In genomic region chr5:133970325-133970671, GRCh38 we compare ENCODE assay signal across 13 cellular contexts. TPM values are rescaled to one million over a fixed set of nuclear protein-coding genes. Genes with fewer than 3 reads are reported as not detected.
DNase-seq lines count a peak whose midpoint lies in the region; ATAC-seq and TF ChIP-seq lines count a peak whose summit lies in the region.
"Had no signal": no experiment of that assay in that cellular context is flagged by ENCODE, and none has a peak within 500 bp of the region (broad histone marks: within the 10 kb centered on the region; RNA-seq: fewer than 3 reads in every experiment).

No MANE protein-coding gene starts in this region.

- TF ChIP-seq CTCF in glutamatergic neuron (IDR thresholded peaks at IDR 0.05; ENCODE audit: partially characterized antibody, unreplicated experiment): no peak

- peaks cover 0 to 72% (median 39%) of the 10 kb centered on the region in 5 donors for H3K4me1 ChIP-seq in subcutaneous abdominal adipose tissue (ENCODE audit: control insufficient read depth in 5 of 5, insufficient read depth in 5 of 5, low read length in 5 of 5)
- H3K4me1 ChIP-seq: ascending aorta had no signal

- peaks cover 38% of the 10 kb centered on the region for H3K4me1 Mint-ChIP-seq in activated naive CD4-positive, alpha-beta T cell treated with anti-CD3 and anti-CD28 coated beads, Interleukin-2, amount 50 U/mL, for 24 hours
- H3K4me1 Mint-ChIP-seq in T-cell: peaks cover 33 to 40% (median 37%) of the 10 kb centered on the region in 3 donors
- H3K4me1 Mint-ChIP-seq in glutamatergic neuron (ENCODE audit: low read depth, unreplicated experiment): peaks cover 13% of the 10 kb centered on the region

- POLR2A ChIA-PET in T-cell (lab: Charles Lee): interaction anchor here in 1 of 2 donors (0.7 to 1.1 kb wide), 3 partner anchors 8 to 35 kb away, joined by 3 to 4 read pairs (median 4); partner anchors contain the start of gene VDAC1

- DNase-seq in activated naive CD4-positive, alpha-beta T cell (lab: John Stamatoyannopoulos, UW): no peak
- DNase-seq in T-cell (no peak), glutamatergic neuron (no peak), DMS79 (lab: John Stamatoyannopoulos, UW) (no peak), amniotic stem cell (lab: John Stamatoyannopoulos, UW) (no peak)
- DNase-seq: activated CD4-positive, alpha-beta T cell treated with anti-CD3 and anti-CD28 coated beads, Interleukin-2, amount 50 U/mL, for 48 hours; effector memory CD4-positive, alpha-beta T cell; NCI-H187 treated with DMSO at 0.1 percent for 48 hours; ovary had no signal

- H3K9ac ChIP-seq in subcutaneous abdominal adipose tissue (ENCODE audit: low read length in 5 of 5): no peak overlapping the region

- H3K27ac ChIP-seq in subcutaneous abdominal adipose tissue (ENCODE audit: low read depth, low read length): peak overlapping the region; percentile 47
- H3K27ac ChIP-seq: ascending aorta, ovary had no signal

- ATAC-seq in T-cell (replicated peaks in 1 of 4) (no peak), HG03095 (IDR thresholded peaks at IDR 0.05; ENCODE audit: unreplicated experiment) (no peak)

- H3K9me3 Mint-ChIP-seq in activated naive CD4-positive, alpha-beta T cell treated with anti-CD3 and anti-CD28 coated beads, Interleukin-2, amount 50 U/mL, for 24 hours: no peaks in the 10 kb centered on the region
- H3K9me3 Mint-ChIP-seq in T-cell: no peaks in the 10 kb centered on the region
- H3K9me3 Mint-ChIP-seq in glutamatergic neuron (ENCODE audit: unreplicated experiment): peaks cover 9% of the 10 kb centered on the region

- H3K27me3 Mint-ChIP-seq in activated naive CD4-positive, alpha-beta T cell treated with anti-CD3 and anti-CD28 coated beads, Interleukin-2, amount 50 U/mL, for 24 hours: no peaks in the 10 kb centered on the region
- H3K27me3 Mint-ChIP-seq in T-cell (no peaks in the 10 kb centered on the region), glutamatergic neuron (ENCODE audit: unreplicated experiment) (peaks cover 12% of the 10 kb centered on the region)

- peaks cover 14 to 33% (median 23%) of the 10 kb centered on the region in 5 donors for H3K36me3 ChIP-seq in subcutaneous abdominal adipose tissue (ENCODE audit: control insufficient read depth in 5 of 5, insufficient read depth in 5 of 5, low read length in 5 of 5)
- H3K36me3 ChIP-seq: ovary had no signal

- no peak overlapping the region for H3K4me3 ChIP-seq in subcutaneous abdominal adipose tissue (ENCODE audit: low read depth in 1 of 5, low read length in 5 of 5)
- H3K4me3 ChIP-seq: ascending aorta, ovary had no signal

- CTCF ChIA-PET in T-cell (lab: Charles Lee): no interaction called here

- peak overlapping the region; percentile 83 for H3K27ac Mint-ChIP-seq in activated naive CD4-positive, alpha-beta T cell treated with anti-CD3 and anti-CD28 coated beads, Interleukin-2, amount 50 U/mL, for 24 hours
- peak overlapping the region; percentile 78 to 95 for H3K27ac Mint-ChIP-seq in T-cell
- no peak overlapping the region for H3K27ac Mint-ChIP-seq in glutamatergic neuron (ENCODE audit: unreplicated experiment)

- no peaks in the 10 kb centered on the region for H3K9me3 ChIP-seq in subcutaneous abdominal adipose tissue (ENCODE audit: control insufficient read depth in 5 of 5, low read length in 5 of 5)
- H3K9me3 ChIP-seq: ascending aorta, ovary had no signal

- peaks cover 4% of the 10 kb centered on the region for H3K36me3 Mint-ChIP-seq in activated naive CD4-positive, alpha-beta T cell treated with anti-CD3 and anti-CD28 coated beads, Interleukin-2, amount 50 U/mL, for 24 hours
- H3K36me3 Mint-ChIP-seq in T-cell: peaks cover 22% of the 10 kb centered on the region
- H3K36me3 Mint-ChIP-seq in glutamatergic neuron (ENCODE audit: unreplicated experiment): no peaks in the 10 kb centered on the region

- no peaks in the 10 kb centered on the region for H3K27me3 ChIP-seq in subcutaneous abdominal adipose tissue (ENCODE audit: control insufficient read depth in 5 of 5, insufficient read depth in 4 of 5, low read length in 5 of 5)
- H3K27me3 ChIP-seq: ascending aorta, ovary had no signal

- peak overlapping the region; percentile 82 for H3K4me3 Mint-ChIP-seq in activated naive CD4-positive, alpha-beta T cell treated with anti-CD3 and anti-CD28 coated beads, Interleukin-2, amount 50 U/mL, for 24 hours
- H3K4me3 Mint-ChIP-seq in T-cell (peak overlapping the region; percentile 93 to 100 (median 98)), glutamatergic neuron (ENCODE audit: unreplicated experiment) (peak overlapping the region; percentile 98)

RNA-seq across cellular contexts. Expression of gene C5orf15, which starts 1.9 kb away (rescaled TPM):
- total RNA-seq in T-cell (10 to 100 TPM; 12.6 to 14.7 (median 14.5) TPM), glutamatergic neuron (ENCODE audit: unreplicated experiment) (35.7 TPM)

RNA-seq across cellular contexts. Expression of gene VDAC1, which starts 34.5 kb away (rescaled TPM):
- total RNA-seq in T-cell (10 to 100 TPM; 45.8 to 58.7 (median 54.6) TPM), glutamatergic neuron (ENCODE audit: unreplicated experiment) (132 TPM)
